ENCODE assay signal across 8 cellular contexts in genomic region chr6:90701146-90701781, GRCh38.
DNase-seq lines count a peak whose midpoint lies in the region; ATAC-seq, FAIRE-seq and TF ChIP-seq lines count a peak whose summit lies in the region.

No MANE protein-coding gene starts in this region.

- 32 to 46% (median 38%) methylated on average over 7 of the region's 7 CpGs for WGBS in adrenal gland, 4 donors

- TF ChIP-seq CTCF in Calu3 (IDR thresholded peaks at IDR 0.05; ENCODE audit: unreplicated experiment) = no peak
- no peak for TF ChIP-seq CTCF in D721Med (IDR thresholded peaks at IDR 0.05; ENCODE audit: insufficient read depth, missing control alignments)
- no peak for TF ChIP-seq CTCF in adrenal gland (IDR thresholded peaks at IDR 0.05)

- H3K9me3 Mint-ChIP-seq in Calu3 (ENCODE audit: low read depth, unreplicated experiment) = no peaks in the 10 kb centered on the region

- no peak overlapping the region for H3K27ac ChIP-seq in adrenal gland

- no peak overlapping the region for H3K27ac Mint-ChIP-seq in Calu3 (ENCODE audit: unreplicated experiment)

- no peaks in the 10 kb centered on the region for H3K36me3 Mint-ChIP-seq in Calu3 (ENCODE audit: insufficient read depth, unreplicated experiment)

- intact Hi-C loops in Calu3 (cut with micrococcal nuclease; ENCODE audit: unreplicated experiment) (no loop called here), adrenal gland (cut with DNase I) (no loop called here)

- no peak for TF ChIP-seq POLR2A in adrenal gland (IDR thresholded peaks at IDR 0.05)

- no peaks in the 10 kb centered on the region for H3K4me1 ChIP-seq in adrenal gland (replicated peaks in 1 of 2)

- no TSS peak for BruUV-seq in Calu3 (replicated peaks; lab: Mats Ljungman, UMichigan)

- H3K9me3 ChIP-seq in adrenal gland (replicated peaks in 1 of 3) = no peaks in the 10 kb centered on the region

- no peak overlapping the region for H3K4me3 ChIP-seq in adrenal gland

- no peaks in the 10 kb centered on the region for H3K36me3 ChIP-seq in adrenal gland (replicated peaks in 1 of 2)

- DNase-seq in Calu3 = peak; percentile 6
- peak; percentile 44 for DNase-seq in RPMI8226
- no peak for DNase-seq in HCEC 1CT
- DNase-seq in amniotic stem cell (lab: John Stamatoyannopoulos, UW) = no peak
- DNase-seq in D721Med (ENCODE audit: insufficient read length, low spot score) = no peak
- DNase-seq in adrenal gland = no peak

- CTCF ChIA-PET in Calu3 (lab: Charles Lee) = interaction anchor here (0.7 kb wide), 1 partner anchor 408 kb away, joined by 4 read pairs; no protein-coding TSS in a partner anchor

- ATAC-seq in GM19328 (IDR thresholded peaks at IDR 0.05; ENCODE audit: unreplicated experiment) (peak; percentile 59), HG03139 (IDR thresholded peaks at IDR 0.05; ENCODE audit: unreplicated experiment) (peak; percentile 92)

- no peaks in the 10 kb centered on the region for H3K4me1 Mint-ChIP-seq in Calu3 (ENCODE audit: low read depth, unreplicated experiment)

- no peaks in the 10 kb centered on the region for H3K27me3 ChIP-seq in adrenal gland

- FAIRE-seq in D721Med (lab: Jason Lieb, UNC) = no peak

- no peak overlapping the region for H3K4me3 Mint-ChIP-seq in Calu3 (ENCODE audit: low read depth, unreplicated experiment)

- no peaks in the 10 kb centered on the region for H3K27me3 Mint-ChIP-seq in Calu3 (ENCODE audit: unreplicated experiment)

Comparison
In these comparisons a context has a peak if more than half of its experiments do, and no peak if none do; other contexts are left out.
1. DNase-seq: peak in Calu3 (single experiment) and RPMI8226 (single experiment); none in HCEC 1CT (single experiment), amniotic stem cell (single experiment), D721Med (single experiment) and adrenal gland (0 of 7).